Comparison of ENCODE assay signal across 8 cellular contexts in the genomic region with DNA sequence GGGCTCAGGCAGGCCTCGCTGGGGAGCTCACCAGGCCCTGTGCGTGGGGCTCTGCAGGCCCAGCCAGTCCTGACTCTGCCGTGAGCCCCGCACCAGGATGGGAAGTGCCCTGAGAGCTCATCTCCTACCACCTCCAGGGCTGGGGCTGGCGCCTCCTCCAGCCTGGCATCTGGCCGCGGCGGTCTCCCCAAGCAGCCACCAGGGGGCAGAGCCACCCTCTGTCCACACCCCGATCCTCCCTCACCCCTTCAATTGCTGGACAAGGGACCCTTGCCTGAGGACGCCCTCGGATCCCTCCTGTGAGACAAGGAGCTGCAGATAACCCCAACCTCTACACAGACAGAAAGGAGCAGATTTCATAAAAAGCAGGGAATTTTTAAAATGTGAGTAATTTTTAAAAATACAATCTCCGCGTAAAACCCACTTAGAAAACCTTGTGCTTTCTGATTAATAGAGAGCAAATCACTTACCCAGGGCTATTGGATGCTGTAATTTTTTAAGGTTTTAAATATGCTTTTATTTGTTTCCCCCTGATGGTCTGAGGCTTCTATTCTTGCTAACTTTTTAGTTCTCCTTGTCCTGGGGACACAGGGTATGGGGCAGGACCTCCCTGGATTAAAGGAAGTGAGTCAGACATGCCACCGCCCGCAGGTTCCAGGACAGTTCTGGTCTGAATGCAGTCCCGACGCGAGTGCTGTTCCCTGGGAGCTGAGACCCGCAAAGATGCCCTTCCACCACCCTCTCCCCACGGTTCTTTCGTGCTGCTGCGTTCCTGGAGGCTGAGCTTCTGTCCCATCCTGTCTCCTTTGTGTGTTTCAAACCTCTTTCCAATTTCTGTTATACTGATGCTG. TPM values are rescaled to one million over a fixed set of nuclear protein-coding genes. Genes with fewer than 3 reads are reported as not detected.
DNase-seq lines count a peak whose midpoint lies in the region; ATAC-seq and TF ChIP-seq lines count a peak whose summit lies in the region.

No MANE protein-coding gene starts in this region.

- TF ChIP-seq EP300 in upper lobe of left lung (IDR thresholded peaks at IDR 0.05) = no peak

- TF ChIP-seq POLR2A in upper lobe of left lung (IDR thresholded peaks at IDR 0.05) (no peak), GM18505 (IDR thresholded peaks at IDR 0.05; ENCODE audit: borderline replicate concordance, extremely low read depth, insufficient read depth, insufficient read length) (no peak)

- no peaks in the 10 kb centered on the region for H4K20me1 ChIP-seq in DOHH2 (ENCODE audit: control insufficient read depth, insufficient read depth, low read depth, low read length)

- H3K36me3 ChIP-seq in DOHH2 (ENCODE audit: control insufficient read depth, low read length) = no peaks in the 10 kb centered on the region
- no peaks in the 10 kb centered on the region for H3K36me3 ChIP-seq in upper lobe of left lung

- H3K4me2 ChIP-seq in DOHH2 (ENCODE audit: low read length) = no peak overlapping the region

- H3K4me3 ChIP-seq in DOHH2 (ENCODE audit: low read length) (no peak overlapping the region), fibroblast of pulmonary artery (replicated peaks; ENCODE audit: low read depth, low read length) (no peak overlapping the region), upper lobe of left lung (no peak overlapping the region)

- H3K9me3 ChIP-seq in DOHH2 (ENCODE audit: control insufficient read depth, insufficient read depth, low read length) = no peaks in the 10 kb centered on the region
- no peaks in the 10 kb centered on the region for H3K9me3 ChIP-seq in upper lobe of left lung

- peak; percentile 60 for ATAC-seq in HG02759 (IDR thresholded peaks at IDR 0.05; ENCODE audit: unreplicated experiment)
- ATAC-seq in upper lobe of left lung (ENCODE audit: low FRiP score in 2 of 2) = peak; percentile 69
- ATAC-seq in GM18505 (IDR thresholded peaks at IDR 0.05; ENCODE audit: unreplicated experiment) = no peak

- WGBS in upper lobe of left lung, 2 donors = 23 to 32% methylated on average over 17 to 20 of the region's 22 CpGs

- H3K27ac ChIP-seq in DOHH2 (ENCODE audit: low read depth, low read length) = no peak overlapping the region
- no peak overlapping the region for H3K27ac ChIP-seq in upper lobe of left lung

- TF ChIP-seq CTCF in DOHH2 (IDR thresholded peaks at IDR 0.05; ENCODE audit: low read depth, low read length, poor library complexity, severe bottlenecking) = peak; percentile 87
- peak; percentile 71 for TF ChIP-seq CTCF in fibroblast of pulmonary artery (IDR thresholded peaks at IDR 0.05; ENCODE audit: low read length, missing control alignments)
- TF ChIP-seq CTCF in upper lobe of left lung (IDR thresholded peaks at IDR 0.05) = peak; percentile 59 to 82 (median 72)

- H3K27me3 ChIP-seq in DOHH2 (ENCODE audit: control insufficient read depth, low read length) = peaks cover 4% of the 10 kb centered on the region; the same call in 1 of the 2 replicates
- no peaks in the 10 kb centered on the region for H3K27me3 ChIP-seq in upper lobe of left lung

- no peaks in the 10 kb centered on the region for H3F3A ChIP-seq in DOHH2 (ENCODE audit: control insufficient read depth, insufficient read depth)

- H3K9me2 ChIP-seq in DOHH2 (replicated peaks; ENCODE audit: control insufficient read depth, low read length) = no peaks in the 10 kb centered on the region

- H3K4me1 ChIP-seq in DOHH2 (ENCODE audit: control insufficient read depth, low read length) (no peaks in the 10 kb centered on the region), upper lobe of left lung (peaks cover 5 to 10% (median 9%) of the 10 kb centered on the region in 4 donors)

- peak; percentile 15 for DNase-seq in NOMO-1 treated with DMSO at 0.1 percent for 48 hours (lab: John Stamatoyannopoulos, UW; ENCODE audit: unreplicated experiment)
- peak; percentile 32 for DNase-seq in activated T-cell treated with anti-CD3 and anti-CD28 coated beads for 24 hours (ENCODE audit: low read depth)
- peak; percentile 36 for DNase-seq in fibroblast of pulmonary artery (ENCODE audit: low read depth)
- peak in 38 of 56 donors; percentile 7 to 74 (median 29) for DNase-seq in nucleus accumbens (lab: John Stamatoyannopoulos, UW)
- DNase-seq in upper lobe of left lung = peak; percentile 45 to 90

- no peaks in the 10 kb centered on the region for H3K79me2 ChIP-seq in DOHH2 (ENCODE audit: control insufficient read depth, low read length)

RNA-seq across cellular contexts. Expression of a gene that starts 52.3 kb away (rescaled TPM):
- 1 to 10 TPM; 1.1 to 5.2 (median 1.7) TPM for total RNA-seq in upper lobe of left lung

Comparison
In these comparisons a context has a peak if more than half of its experiments do, and no peak if none do; other contexts are left out.
1. DNase-seq: peak in every context shown above with its lines; median percentile 68 in upper lobe of left lung; 36 in fibroblast of pulmonary artery; 32 in activated T-cell treated with anti-CD3 and anti-CD28 coated beads for 24 hours; 29 in nucleus accumbens; 15 in NOMO-1 treated with DMSO at 0.1 percent for 48 hours.